ENCODE assay signal across 14 cellular contexts in the genomic region with DNA sequence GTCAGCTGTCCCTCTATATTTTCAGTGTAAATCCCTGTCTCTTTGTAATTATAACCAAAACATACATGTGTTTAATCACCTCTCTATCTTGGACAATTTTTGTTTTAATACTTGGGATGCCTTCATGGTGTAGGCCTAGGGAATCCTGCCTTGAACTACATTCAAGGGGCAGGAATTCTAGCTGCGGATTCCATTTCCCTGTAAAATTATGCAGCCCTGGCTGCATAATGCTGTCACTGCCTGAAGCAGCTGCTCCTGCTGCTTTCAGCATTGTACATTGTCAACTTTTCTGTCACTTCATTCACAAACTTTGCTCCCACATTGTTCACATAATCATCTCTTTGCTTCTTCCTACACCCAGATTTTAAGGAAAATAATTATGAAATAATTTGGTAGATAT.
A peak's percentile ranks its signal among the peaks of the same experiment; 100 is the strongest.
DNase-seq lines count a peak whose midpoint lies in the region; ATAC-seq and TF ChIP-seq lines count a peak whose summit lies in the region.
"Had no signal": no experiment of that assay in that cellular context is flagged by ENCODE, and none has a peak within 500 bp of the region (broad histone marks: within the 10 kb centered on the region; RNA-seq: fewer than 3 reads in every experiment).

No MANE protein-coding gene starts in this region.

- H3K9me3 ChIP-seq in SJCRH30 (replicated peaks) (no peaks in the 10 kb centered on the region), neuronal stem cell (replicated peaks in 1 of 2; ENCODE audit: control insufficient read depth in 2 of 2, insufficient read depth in 1 of 2, low read depth in 1 of 2, low read length in 2 of 2) (peaks cover 0 to 3% of the 10 kb centered on the region in 2 donors)
- H3K9me3 ChIP-seq: BLaER1 treated with 17β-estradiol and CSF1 and Interleukin-3, amounts not matched to agents 10 nM and 100 nM; HAP-1 had no signal

- DNase-seq in AG10803 (ENCODE audit: low read depth) (peak; percentile 15), SJCRH30 (peak; percentile 34 to 58), mesendoderm (peak; percentile 22), neuronal stem cell (ENCODE audit: low spot score) (no peak), NCI-H1092 treated with DMSO at 0.1 percent for 48 hours (lab: John Stamatoyannopoulos, UW) (no peak), NCI-H526 treated with DMSO at 0.1 percent for 48 hours (lab: John Stamatoyannopoulos, UW) (no peak)
- DNase-seq: CD4-positive, CD25-positive, alpha-beta regulatory T cell; DMS53 had no signal

- TF ChIP-seq CTCF in AG10803 (conservative IDR thresholded peaks at IDR 0.05; ENCODE audit: low read length) = no peak

- H3K23ac ChIP-seq in mesendoderm (ENCODE audit: low read length) = no peak overlapping the region
- no peak overlapping the region for H3K23ac ChIP-seq in neuronal stem cell (ENCODE audit: low read depth, low read length, poor library complexity)

- H2BK120ac ChIP-seq in mesendoderm (ENCODE audit: low read depth, low read length) (no peak overlapping the region), neuronal stem cell (ENCODE audit: low read depth, low read length) (no peak overlapping the region)

- H3K18ac ChIP-seq in mesendoderm (ENCODE audit: low read length) (no peak overlapping the region), neuronal stem cell (ENCODE audit: low read length) (no peak overlapping the region)

- no CpG with 5 or more reads among the region's 1 CpG for WGBS in mesendoderm (ENCODE audit: extremely low coverage, insufficient coverage, low lambda C conversion rate)
- no CpG with 5 or more reads among the region's 1 CpG for WGBS in neuronal stem cell (ENCODE audit: extremely low coverage in 2 of 2, insufficient read length in 2 of 2, insufficient replicate concordance in 1 of 2), 2 donors

- no peak overlapping the region for H3K9ac ChIP-seq in mesendoderm (ENCODE audit: low read length)
- no peak overlapping the region for H3K9ac ChIP-seq in neuronal stem cell (ENCODE audit: low read depth, low read length, poor library complexity)
- H3K9ac ChIP-seq: BLaER1 treated with 17β-estradiol and CSF1 and Interleukin-3, amounts not matched to agents 10 nM and 100 nM had no signal

- no peak overlapping the region for H3K4me3 ChIP-seq in AG10803 (ENCODE audit: low read length)
- H3K4me3 ChIP-seq in SJCRH30 = no peak overlapping the region
- no peak overlapping the region for H3K4me3 ChIP-seq in mesendoderm (ENCODE audit: low read length)
- H3K4me3 ChIP-seq in neuronal stem cell (ENCODE audit: low read length in 2 of 2) = no peak overlapping the region
- H3K4me3 ChIP-seq: BLaER1 treated with 17β-estradiol and CSF1 and Interleukin-3, amounts not matched to agents 10 nM and 100 nM; HAP-1 had no signal

- H2AFZ ChIP-seq in neuronal stem cell (ENCODE audit: low read length) = peak overlapping the region; percentile 32

- H3K4me2 ChIP-seq in mesendoderm (ENCODE audit: low read length) = no peak overlapping the region
- H3K4me2 ChIP-seq in neuronal stem cell (ENCODE audit: insufficient read depth, low read length, poor library complexity, severe bottlenecking) = no peak overlapping the region
- H3K4me2 ChIP-seq: BLaER1 treated with 17β-estradiol and CSF1 and Interleukin-3, amounts not matched to agents 10 nM and 100 nM had no signal

- H3K4me1 ChIP-seq in SJCRH30 (peaks cover 24% of the 10 kb centered on the region), mesendoderm (ENCODE audit: control insufficient read depth, low read depth, low read length) (no peaks in the 10 kb centered on the region), neuronal stem cell (ENCODE audit: control insufficient read depth in 2 of 2, insufficient read depth in 1 of 2, low read depth in 1 of 2, low read length in 2 of 2) (peaks cover 0 to 6% of the 10 kb centered on the region in 2 donors)
- H3K4me1 ChIP-seq: BLaER1 treated with 17β-estradiol and CSF1 and Interleukin-3, amounts not matched to agents 10 nM and 100 nM; HAP-1 had no signal

- H3K36me3 ChIP-seq in SJCRH30 (no peaks in the 10 kb centered on the region), mesendoderm (ENCODE audit: control insufficient read depth, insufficient read depth, low read length) (no peaks in the 10 kb centered on the region), neuronal stem cell (replicated peaks in 1 of 2; ENCODE audit: control insufficient read depth in 2 of 2, insufficient read depth in 2 of 2, low read length in 2 of 2) (no peaks in the 10 kb centered on the region)
- H3K36me3 ChIP-seq: BLaER1 treated with 17β-estradiol and CSF1 and Interleukin-3, amounts not matched to agents 10 nM and 100 nM; HAP-1 had no signal

- H2BK5ac ChIP-seq in mesendoderm (ENCODE audit: low read length) (no peak overlapping the region), neuronal stem cell (ENCODE audit: low read length) (no peak overlapping the region)

- H3K27ac ChIP-seq in SJCRH30 (peak overlapping the region; percentile 58), mesendoderm (ENCODE audit: low read depth, low read length) (no peak overlapping the region), neuronal stem cell (replicated peaks; ENCODE audit: low read length) (no peak overlapping the region)
- H3K27ac ChIP-seq: 22Rv1; BLaER1 treated with 17β-estradiol and CSF1 and Interleukin-3, amounts not matched to agents 10 nM and 100 nM had no signal

- no peaks in the 10 kb centered on the region for H3K27me3 ChIP-seq in SJCRH30
- no peaks in the 10 kb centered on the region for H3K27me3 ChIP-seq in mesendoderm (ENCODE audit: insufficient read depth, low read length, poor library complexity)
- H3K27me3 ChIP-seq in neuronal stem cell (ENCODE audit: control insufficient read depth in 3 of 3, insufficient read depth in 3 of 3, low read depth in 1 of 3, low read length in 3 of 3) = no peaks in the 10 kb centered on the region
- H3K27me3 ChIP-seq: BLaER1 treated with 17β-estradiol and CSF1 and Interleukin-3, amounts not matched to agents 10 nM and 100 nM had no signal

- H4K91ac ChIP-seq in neuronal stem cell (ENCODE audit: low read depth, low read length, poor library complexity) = no peak overlapping the region

- H3K14ac ChIP-seq in neuronal stem cell (ENCODE audit: low read length) = no peak overlapping the region

- H3K79me1 ChIP-seq in mesendoderm (ENCODE audit: low read length) (no peaks in the 10 kb centered on the region), neuronal stem cell (ENCODE audit: low read depth, low read length) (no peaks in the 10 kb centered on the region)

- no peak for ATAC-seq in HG03135 (IDR thresholded peaks at IDR 0.05; ENCODE audit: unreplicated experiment)
- ATAC-seq in GM21526 (IDR thresholded peaks at IDR 0.05; ENCODE audit: low FRiP score, unreplicated experiment) = no peak
- ATAC-seq: HepG2 had no signal

- no peak overlapping the region for H4K5ac ChIP-seq in mesendoderm (ENCODE audit: low read length)

- no peak overlapping the region for H3K4ac ChIP-seq in mesendoderm (ENCODE audit: low read depth, low read length)
- no peak overlapping the region for H3K4ac ChIP-seq in neuronal stem cell (ENCODE audit: low read length)

- no peak overlapping the region for H2AK5ac ChIP-seq in mesendoderm (ENCODE audit: low read length)
- H2AK5ac ChIP-seq in neuronal stem cell (ENCODE audit: low read depth, low read length) = no peak overlapping the region

- no peak overlapping the region for H2BK15ac ChIP-seq in mesendoderm (replicated peaks; ENCODE audit: low read depth)
- H2BK15ac ChIP-seq in neuronal stem cell (ENCODE audit: low read length) = no peak overlapping the region

- no peaks in the 10 kb centered on the region for H3K79me2 ChIP-seq in mesendoderm (ENCODE audit: control insufficient read depth, insufficient read depth, low read length)

- H4K8ac ChIP-seq in mesendoderm (ENCODE audit: low read depth, low read length) = no peak overlapping the region
- H4K8ac ChIP-seq in neuronal stem cell (ENCODE audit: low read depth, low read length) = no peak overlapping the region

- H2BK12ac ChIP-seq in neuronal stem cell (ENCODE audit: low read length) = no peak overlapping the region

- H3K56ac ChIP-seq in mesendoderm (ENCODE audit: low read length) = no peak overlapping the region

Comparison
In these comparisons a context has a peak if more than half of its experiments do, and no peak if none do; other contexts are left out.
1. DNase-seq: peak in AG10803 (single experiment), SJCRH30 (2 of 2) and mesendoderm (single experiment); none in neuronal stem cell (single experiment), NCI-H1092 treated with DMSO at 0.1 percent for 48 hours (single experiment) and NCI-H526 treated with DMSO at 0.1 percent for 48 hours (single experiment).